16 cellular contexts compared by ENCODE assay signal in the genomic region with DNA sequence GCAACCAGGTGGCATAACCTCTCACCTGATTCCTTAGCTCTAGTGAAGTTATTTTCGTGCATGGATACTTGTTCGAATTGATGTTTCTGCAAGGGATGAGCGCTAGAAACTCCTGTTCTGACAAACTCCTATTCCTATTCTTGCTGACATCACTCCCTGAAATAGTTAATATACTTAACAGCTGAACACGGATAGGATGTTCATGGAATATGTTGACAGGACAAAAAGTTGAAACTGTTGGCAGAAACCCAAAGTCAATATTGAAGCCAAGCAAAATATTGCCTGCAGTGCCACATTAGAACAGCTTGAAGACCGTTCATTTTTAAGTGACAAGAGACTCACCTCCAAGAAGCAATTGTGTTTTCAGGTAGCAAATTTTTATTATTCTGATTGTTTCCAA. TPM values are rescaled to one million over a fixed set of nuclear protein-coding genes. Genes with fewer than 3 reads are reported as not detected.
DNase-seq lines count a peak whose midpoint lies in the region; TF ChIP-seq lines count a peak whose summit lies in the region.
"Had no signal": no experiment of that assay in that cellular context is flagged by ENCODE, and none has a peak within 500 bp of the region (broad histone marks: within the 10 kb centered on the region; RNA-seq: fewer than 3 reads in every experiment).

A gene (plus strand): TSS at position 287 of the 400 bp plus-strand sequence. CDS start 689 bp downstream, outside the sequence.

- H3K27me3 ChIP-seq in ACC112 (ENCODE audit: insufficient read depth, low read length) (no peaks in the 10 kb centered on the region; the same call in 1 of the 2 replicates), liver (ENCODE audit: control insufficient read depth in 4 of 4, insufficient read depth in 4 of 4, low read length in 3 of 4) (no peaks in the 10 kb centered on the region)
- H3K27me3 ChIP-seq: esophagus squamous epithelium, neutrophil had no signal

- TF ChIP-seq RAD21 in liver (IDR thresholded peaks at IDR 0.05): peak; percentile 25 to 47

- H3K79me2 ChIP-seq in ACC112 (ENCODE audit: control insufficient read depth, insufficient read depth, low read length, unreplicated experiment): no peaks in the 10 kb centered on the region

- H3K36me3 ChIP-seq in ACC112 (ENCODE audit: insufficient read depth, low read length) (no peaks in the 10 kb centered on the region), liver (ENCODE audit: control insufficient read depth in 4 of 4, insufficient read depth in 3 of 4, low read depth in 1 of 4, low read length in 3 of 4) (peaks cover 0 to 3% (median 0%) of the 10 kb centered on the region in 4 donors)
- H3K36me3 ChIP-seq: esophagus squamous epithelium, neutrophil had no signal

- H3K4me1 ChIP-seq in ACC112 (ENCODE audit: control insufficient read depth, insufficient read depth, low read length, unreplicated experiment) (peaks cover 10% of the 10 kb centered on the region), liver (ENCODE audit: control insufficient read depth in 4 of 4, insufficient read depth in 4 of 4, low read length in 3 of 4) (peaks cover 15 to 46% (median 27%) of the 10 kb centered on the region in 4 donors)
- H3K4me1 ChIP-seq: esophagus squamous epithelium had no signal

- DNase-seq in HuH-7.5 (ENCODE audit: low spot score) (peak; percentile 6), brain pericyte (ENCODE audit: low read depth, low spot score) (peak; percentile 61), H4 (ENCODE audit: low spot score) (no peak), NCI-H1694 treated with DMSO at 0.1 percent for 48 hours (lab: John Stamatoyannopoulos, UW) (no peak)
- DNase-seq in stimulated activated CD4-positive, alpha-beta T cell treated with anti-CD3 and anti-CD28 coated beads, Interleukin-12 subunit alpha, Interleukin-12 subunit beta, amount 100 ng/mL, for 4 hours: no peak
- no peak for DNase-seq in stimulated activated CD4-positive, alpha-beta T cell treated with anti-CD3 and anti-CD28 coated beads, Interleukin-2, amount 100 ng/mL, for 24 hours
- DNase-seq: activated CD4-positive, alpha-beta T cell treated with anti-CD3 and anti-CD28 coated beads, Interleukin-2, amount 50 U/mL, for 1 hour; caudate nucleus; esophagus squamous epithelium; islet precursor cell; NCI-H1436; stimulated activated naive CD4-positive, alpha-beta T cell had no signal

- H3K27ac ChIP-seq in ACC112 (ENCODE audit: low read depth, low read length): no peak within 1 kb of the TSS
- H3K27ac ChIP-seq in liver (ENCODE audit: low read depth in 1 of 2, low read length in 2 of 2): peak within 1 kb of the TSS; percentile 83 to 88
- H3K27ac ChIP-seq: esophagus squamous epithelium, neutrophil had no signal

- no peaks in the 10 kb centered on the region for H3K9me3 ChIP-seq in liver (ENCODE audit: control insufficient read depth in 4 of 4, low read length in 3 of 4)
- H3K9me3 ChIP-seq: esophagus squamous epithelium, neutrophil had no signal

- peak within 1 kb of the TSS; percentile 62 to 90 for H3K9ac ChIP-seq in liver (ENCODE audit: low read depth in 1 of 2, low read length in 2 of 2)

- peak; percentile 25 for TF ChIP-seq CTCF in liver (IDR thresholded peaks at IDR 0.05; ENCODE audit: low read depth, low read length, missing input control)

- H3K4me3 ChIP-seq in ACC112 (ENCODE audit: low read depth, low read length) (peak within 1 kb of the TSS; percentile 62), liver (ENCODE audit: low read depth in 1 of 3, low read length in 3 of 3) (peak within 1 kb of the TSS; percentile 33 to 55 (median 50))
- H3K4me3 ChIP-seq: esophagus squamous epithelium had no signal

- WGBS in liver: 28% methylated on average over 5 of the region's 5 CpGs

- peak within 1 kb of the TSS; percentile 78 for H2AFZ ChIP-seq in ACC112 (ENCODE audit: low read length, unreplicated experiment)

TF ChIP-seq in liver, 16 proteins besides CTCF, POLR2A, EP300 and RAD21:
- TF ChIP-seq GABPA (IDR thresholded peaks at IDR 0.05 in 1 of 2, conservative IDR thresholded peaks at IDR 0.05 in 1 of 2) (no peak), YY1 (IDR thresholded peaks at IDR 0.05) (peak; percentile 80), NR2F2 (IDR thresholded peaks at IDR 0.05) (no peak), SP1 (IDR thresholded peaks at IDR 0.05) (peak; percentile 60), TAF1 (conservative IDR thresholded peaks at IDR 0.05) (no peak), HNF4A (conservative IDR thresholded peaks at IDR 0.05) (peak; percentile 42 to 58), JUND (IDR thresholded peaks at IDR 0.05) (peak; percentile 45 to 51), RXRA (IDR thresholded peaks at IDR 0.05) (peak; percentile 33 to 54), FOXA2 (IDR thresholded peaks at IDR 0.05) (peak; percentile 98), HNF4G (IDR thresholded peaks at IDR 0.05) (no peak), EGR1 (IDR thresholded peaks at IDR 0.05; ENCODE audit: low read depth in 2 of 2) (peak in 1 of 2 donors; percentile 19), FOXA1 (IDR thresholded peaks at IDR 0.05) (peak; percentile 95)
- TF ChIP-seq, protein P1, sequence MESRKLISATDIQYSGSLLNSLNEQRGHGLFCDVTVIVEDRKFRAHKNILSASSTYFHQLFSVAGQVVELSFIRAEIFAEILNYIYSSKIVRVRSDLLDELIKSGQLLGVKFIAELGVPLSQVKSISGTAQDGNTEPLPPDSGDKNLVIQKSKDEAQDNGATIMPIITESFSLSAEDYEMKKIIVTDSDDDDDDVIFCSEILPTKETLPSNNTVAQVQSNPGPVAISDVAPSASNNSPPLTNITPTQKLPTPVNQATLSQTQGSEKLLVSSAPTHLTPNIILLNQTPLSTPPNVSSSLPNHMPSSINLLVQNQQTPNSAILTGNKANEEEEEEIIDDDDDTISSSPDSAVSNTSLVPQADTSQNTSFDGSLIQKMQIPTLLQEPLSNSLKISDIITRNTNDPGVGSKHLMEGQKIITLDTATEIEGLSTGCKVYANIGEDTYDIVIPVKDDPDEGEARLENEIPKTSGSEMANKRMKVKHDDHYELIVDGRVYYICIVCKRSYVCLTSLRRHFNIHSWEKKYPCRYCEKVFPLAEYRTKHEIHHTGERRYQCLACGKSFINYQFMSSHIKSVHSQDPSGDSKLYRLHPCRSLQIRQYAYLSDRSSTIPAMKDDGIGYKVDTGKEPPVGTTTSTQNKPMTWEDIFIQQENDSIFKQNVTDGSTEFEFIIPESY (IDR thresholded peaks at IDR 0.05): no peak
- TF ChIP-seq, protein P2, sequence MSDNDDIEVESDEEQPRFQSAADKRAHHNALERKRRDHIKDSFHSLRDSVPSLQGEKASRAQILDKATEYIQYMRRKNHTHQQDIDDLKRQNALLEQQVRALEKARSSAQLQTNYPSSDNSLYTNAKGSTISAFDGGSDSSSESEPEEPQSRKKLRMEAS (IDR thresholded peaks at IDR 0.05): peak; percentile 38
- TF ChIP-seq, protein P3, sequence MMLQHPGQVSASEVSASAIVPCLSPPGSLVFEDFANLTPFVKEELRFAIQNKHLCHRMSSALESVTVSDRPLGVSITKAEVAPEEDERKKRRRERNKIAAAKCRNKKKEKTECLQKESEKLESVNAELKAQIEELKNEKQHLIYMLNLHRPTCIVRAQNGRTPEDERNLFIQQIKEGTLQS (IDR thresholded peaks at IDR 0.05): peak; percentile 35
- TF ChIP-seq, protein P4, sequence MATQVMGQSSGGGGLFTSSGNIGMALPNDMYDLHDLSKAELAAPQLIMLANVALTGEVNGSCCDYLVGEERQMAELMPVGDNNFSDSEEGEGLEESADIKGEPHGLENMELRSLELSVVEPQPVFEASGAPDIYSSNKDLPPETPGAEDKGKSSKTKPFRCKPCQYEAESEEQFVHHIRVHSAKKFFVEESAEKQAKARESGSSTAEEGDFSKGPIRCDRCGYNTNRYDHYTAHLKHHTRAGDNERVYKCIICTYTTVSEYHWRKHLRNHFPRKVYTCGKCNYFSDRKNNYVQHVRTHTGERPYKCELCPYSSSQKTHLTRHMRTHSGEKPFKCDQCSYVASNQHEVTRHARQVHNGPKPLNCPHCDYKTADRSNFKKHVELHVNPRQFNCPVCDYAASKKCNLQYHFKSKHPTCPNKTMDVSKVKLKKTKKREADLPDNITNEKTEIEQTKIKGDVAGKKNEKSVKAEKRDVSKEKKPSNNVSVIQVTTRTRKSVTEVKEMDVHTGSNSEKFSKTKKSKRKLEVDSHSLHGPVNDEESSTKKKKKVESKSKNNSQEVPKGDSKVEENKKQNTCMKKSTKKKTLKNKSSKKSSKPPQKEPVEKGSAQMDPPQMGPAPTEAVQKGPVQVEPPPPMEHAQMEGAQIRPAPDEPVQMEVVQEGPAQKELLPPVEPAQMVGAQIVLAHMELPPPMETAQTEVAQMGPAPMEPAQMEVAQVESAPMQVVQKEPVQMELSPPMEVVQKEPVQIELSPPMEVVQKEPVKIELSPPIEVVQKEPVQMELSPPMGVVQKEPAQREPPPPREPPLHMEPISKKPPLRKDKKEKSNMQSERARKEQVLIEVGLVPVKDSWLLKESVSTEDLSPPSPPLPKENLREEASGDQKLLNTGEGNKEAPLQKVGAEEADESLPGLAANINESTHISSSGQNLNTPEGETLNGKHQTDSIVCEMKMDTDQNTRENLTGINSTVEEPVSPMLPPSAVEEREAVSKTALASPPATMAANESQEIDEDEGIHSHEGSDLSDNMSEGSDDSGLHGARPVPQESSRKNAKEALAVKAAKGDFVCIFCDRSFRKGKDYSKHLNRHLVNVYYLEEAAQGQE (IDR thresholded peaks at IDR 0.05): no peak

RNA-seq across cellular contexts. Expression of the gene that starts here (rescaled TPM):
- 10 to 100 TPM; 46.8 to 73.7 TPM for total RNA-seq in liver
- 10 to 100 TPM; 36.5 to 78.9 TPM for polyA plus RNA-seq in liver
- total RNA-seq in H4 (2014; rRNA removed; shearing (Covaris generic)): 0.17 TPM in 1 of 2 replicates, not detected in the other
- total RNA-seq: G401 had no signal

Comparison
In these comparisons a context has a peak if more than half of its experiments do, and no peak if none do; other contexts are left out.
1. RNA of the gene that starts here (total RNA-seq): 46.8 to 73.7 TPM in liver; 0.17 TPM in H4; every median in the first group is over 10 times any median in the second.
2. DNase-seq: peak in HuH-7.5 (single experiment) and brain pericyte (single experiment); none in stimulated activated CD4-positive, alpha-beta T cell treated with anti-CD3 and anti-CD28 coated beads, Interleukin-12 subunit alpha, Interleukin-12 subunit beta, amount 100 ng/mL, for 4 hours (single experiment), H4 (single experiment), NCI-H1694 treated with DMSO at 0.1 percent for 48 hours (single experiment) and stimulated activated CD4-positive, alpha-beta T cell treated with anti-CD3 and anti-CD28 coated beads, Interleukin-2, amount 100 ng/mL, for 24 hours (0 of 2).